17 cellular contexts compared by ENCODE assay signal in genomic region chr13:100388923-100389322, GRCh38.
"Had no signal": no experiment of that assay in that cellular context is flagged by ENCODE, and none has a peak within 500 bp of the region (broad histone marks: within the 10 kb centered on the region; RNA-seq: fewer than 3 reads in every experiment).

No MANE protein-coding gene starts in this region.

- H3K4me1 ChIP-seq: psoas muscle had no signal

- H3K4me3 ChIP-seq: mucosa of descending colon, ovary, psoas muscle, skin epidermis, suprapubic skin, transverse colon, uterus had no signal

- ATAC-seq: activated naive CD4-positive, alpha-beta T cell treated with anti-CD3 and anti-CD28 coated beads, Interleukin-2, amount 50 U/mL, for 72 hours; mucosa of descending colon; naive thymus-derived CD8-positive, alpha-beta T cell; psoas muscle; right cardiac atrium had no signal

- H3K27ac ChIP-seq: ovary, psoas muscle, skin epidermis, suprapubic skin, transverse colon, uterus had no signal

- H3K4me3 Mint-ChIP-seq: activated CD4-positive, alpha-beta T cell treated with anti-CD3 and anti-CD28 coated beads, Interleukin-2, amount 10 ng/mL, durations not matched to agents 24 days and 14 days; naive thymus-derived CD8-positive, alpha-beta T cell; stimulated activated naive CD8-positive, alpha-beta T cell treated with anti-CD3 and anti-CD28 coated beads, Interleukin-15, Interleukin-2, amounts not matched to agents 100 ng/mL and 50 ng/mL, for 24 hours had no signal

- DNase-seq: activated CD4-positive, alpha-beta T cell treated with anti-CD3 and anti-CD28 coated beads, Interleukin-2, amount 10 ng/mL, durations not matched to agents 24 days and 14 days; activated gamma-delta T cell; amniotic stem cell; mesenchymal stem cell; mucosa of descending colon; naive thymus-derived CD8-positive, alpha-beta T cell; ovary; psoas muscle; right cardiac atrium; stimulated activated CD4-positive, alpha-beta T cell treated with anti-CD3 and anti-CD28 coated beads, Interleukin-2, amount 100 ng/mL, for 48 hours; T1000; transverse colon; uterus had no signal

- H3K27me3 ChIP-seq: ovary, suprapubic skin, transverse colon, uterus had no signal

- H3K27me3 Mint-ChIP-seq: activated CD4-positive, alpha-beta T cell treated with anti-CD3 and anti-CD28 coated beads, Interleukin-2, amount 10 ng/mL, durations not matched to agents 24 days and 14 days; naive thymus-derived CD8-positive, alpha-beta T cell; stimulated activated naive CD8-positive, alpha-beta T cell treated with anti-CD3 and anti-CD28 coated beads, Interleukin-15, Interleukin-2, amounts not matched to agents 100 ng/mL and 50 ng/mL, for 24 hours had no signal

- H3K9me3 Mint-ChIP-seq: activated CD4-positive, alpha-beta T cell treated with anti-CD3 and anti-CD28 coated beads, Interleukin-2, amount 10 ng/mL, durations not matched to agents 24 days and 14 days; activated naive CD4-positive, alpha-beta T cell treated with anti-CD3 and anti-CD28 coated beads, Interleukin-2, amount 50 U/mL, for 72 hours; stimulated activated naive CD8-positive, alpha-beta T cell treated with anti-CD3 and anti-CD28 coated beads, Interleukin-15, Interleukin-2, amounts not matched to agents 100 ng/mL and 50 ng/mL, for 24 hours had no signal

- H3K9me3 ChIP-seq: mucosa of descending colon, ovary, psoas muscle, suprapubic skin, transverse colon, uterus had no signal

- H3K27ac Mint-ChIP-seq: activated CD4-positive, alpha-beta T cell treated with anti-CD3 and anti-CD28 coated beads, Interleukin-2, amount 10 ng/mL, durations not matched to agents 24 days and 14 days; activated naive CD4-positive, alpha-beta T cell treated with anti-CD3 and anti-CD28 coated beads, Interleukin-2, amount 50 U/mL, for 72 hours; naive thymus-derived CD8-positive, alpha-beta T cell; stimulated activated naive CD8-positive, alpha-beta T cell treated with anti-CD3 and anti-CD28 coated beads, Interleukin-15, Interleukin-2, amounts not matched to agents 100 ng/mL and 50 ng/mL, for 24 hours had no signal

- H3K36me3 ChIP-seq: ovary, uterus had no signal
